In the genomic region with DNA sequence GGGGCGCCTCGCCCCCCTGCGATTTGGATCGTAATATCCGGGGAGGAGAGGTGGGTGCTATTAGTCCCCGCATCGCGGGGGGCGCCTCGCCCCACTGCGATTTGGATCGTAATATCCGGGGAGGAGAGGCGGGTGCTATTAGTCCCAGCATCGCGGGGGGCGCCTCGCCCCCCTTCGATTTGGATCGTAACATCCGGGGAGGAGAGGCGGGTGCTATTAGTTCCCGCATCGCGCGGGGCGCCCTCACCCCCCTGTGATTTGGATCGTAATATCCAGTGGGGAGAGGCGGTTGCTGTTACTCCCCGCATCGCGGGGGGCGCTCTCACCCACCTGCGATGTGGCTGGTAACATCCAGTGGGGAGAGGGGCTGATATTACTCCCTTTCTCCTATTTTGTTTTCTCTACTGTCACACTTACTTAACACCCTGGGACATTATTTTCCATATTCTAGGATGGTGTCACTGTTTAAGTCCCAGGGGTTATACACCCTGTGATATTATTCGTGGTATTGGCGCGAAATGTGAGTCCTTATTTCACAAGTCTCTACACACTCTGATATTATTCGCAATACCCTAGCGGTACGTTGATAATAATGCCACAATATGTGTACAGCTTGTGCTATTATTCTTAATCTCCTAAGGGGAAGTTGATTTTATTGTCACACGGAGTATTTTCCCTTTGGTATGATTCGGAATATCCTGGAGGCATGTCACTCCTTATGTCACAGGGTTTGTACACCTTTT, we compare ENCODE assay signal across 8 cellular contexts. TPM values are rescaled to one million over a fixed set of nuclear protein-coding genes. Genes with fewer than 3 reads are reported as not detected.
A peak's percentile ranks its signal among the peaks of the same experiment; 100 is the strongest.
DNase-seq lines count a peak whose midpoint lies in the region; ATAC-seq and TF ChIP-seq lines count a peak whose summit lies in the region.

No MANE protein-coding gene starts in this region.

- DNase-seq in GM10266 (ENCODE audit: extremely low spot score) (peak; percentile 12), NCI-H345 treated with DMSO at 0.1 percent for 48 hours (lab: John Stamatoyannopoulos, UW; ENCODE audit: unreplicated experiment) (peak; percentile 12), immature natural killer cell (peak; percentile 13 to 36 (median 35)), pons (ENCODE audit: low spot score) (no peak)
- peak; percentile 2 for DNase-seq in activated effector memory CD4-positive, alpha-beta T cell treated with Interleukin-2 at 50 U/mL for 16 hours
- DNase-seq in stimulated activated naive CD8-positive, alpha-beta T cell treated with anti-CD3 and anti-CD28 coated beads, Interleukin-15, Interleukin-2, amounts not matched to agents 100 U/mL and 50 U/mL, for 24 hours = peak; percentile 61
- DNase-seq in NK-92 treated with Interleukin-12 subunit alpha and Interleukin-12 subunit beta, amount 100 ng/mL, for 24 hours (lab: John Stamatoyannopoulos, UW) = no peak

- peak; percentile 37 for TF ChIP-seq CTCF in GM10266 (IDR thresholded peaks at IDR 0.05; ENCODE audit: control insufficient read depth, insufficient read depth, low read depth, missing control alignments)

- peak; percentile 83 for ATAC-seq in stimulated activated naive CD8-positive, alpha-beta T cell treated with anti-CD3 and anti-CD28 coated beads, Interleukin-15, Interleukin-2, amounts not matched to agents 100 U/mL and 50 U/mL, for 24 hours
- ATAC-seq in HG02571 (IDR thresholded peaks at IDR 0.05; ENCODE audit: unreplicated experiment) = no peak

- peak overlapping the region; percentile 38 to 67 (median 56) for H3K4me3 Mint-ChIP-seq in immature natural killer cell

- no peak overlapping the region for H3K27ac Mint-ChIP-seq in immature natural killer cell

- H3K4me1 Mint-ChIP-seq in immature natural killer cell = peaks cover 8 to 10% of the 10 kb centered on the region in 2 donors

- H3K36me3 Mint-ChIP-seq in immature natural killer cell = no peaks in the 10 kb centered on the region

- H3K9me3 Mint-ChIP-seq in immature natural killer cell = peaks cover 0 to 5% (median 0%) of the 10 kb centered on the region in 6 donors

- H3K27me3 Mint-ChIP-seq in immature natural killer cell (ENCODE audit: low read depth in 3 of 3) = peaks cover 4 to 20% (median 7%) of the 10 kb centered on the region in 3 donors

RNA-seq across cellular contexts. Expression of a gene that starts 57.8 kb away (rescaled TPM):
- polyA plus RNA-seq in immature natural killer cell = not detected

Comparison
In these comparisons a context has a peak if more than half of its experiments do, and no peak if none do; other contexts are left out.
1. DNase-seq: peak in GM10266 (single experiment), NCI-H345 treated with DMSO at 0.1 percent for 48 hours (single experiment), activated effector memory CD4-positive, alpha-beta T cell treated with Interleukin-2 at 50 U/mL for 16 hours (single experiment), immature natural killer cell (3 of 3) and stimulated activated naive CD8-positive, alpha-beta T cell treated with anti-CD3 and anti-CD28 coated beads, Interleukin-15, Interleukin-2, amounts not matched to agents 100 U/mL and 50 U/mL, for 24 hours (single experiment); none in pons (single experiment) and NK-92 treated with Interleukin-12 subunit alpha and Interleukin-12 subunit beta, amount 100 ng/mL, for 24 hours (single experiment).